In genomic region chr3:17605032-17605431, GRCh38 we compare ENCODE assay signal across 10 cellular contexts.
DNase-seq lines count a peak whose midpoint lies in the region; ATAC-seq, FAIRE-seq and TF ChIP-seq lines count a peak whose summit lies in the region.
"Had no signal": no experiment of that assay in that cellular context is flagged by ENCODE, and none has a peak within 500 bp of the region (broad histone marks: within the 10 kb centered on the region; RNA-seq: fewer than 3 reads in every experiment).

No MANE protein-coding gene starts in this region.

- CTCF ChIA-PET in BJ (lab: Yijun Ruan, JAX), result interaction anchor here (0.6 kb wide), 1 partner anchor 785 kb away, joined by 3 read pairs; no protein-coding TSS in a partner anchor

- H3K27ac ChIP-seq in astrocyte (ENCODE audit: low read depth, low read length), result no peak overlapping the region

- peak overlapping the region; percentile 36 for H3K4me2 ChIP-seq in astrocyte (ENCODE audit: low read length)

- H3K27ac Mint-ChIP-seq in astrocyte (ENCODE audit: unreplicated experiment), result no peak overlapping the region
- H3K27ac Mint-ChIP-seq: activated T-helper 2 cell treated with anti-CD3 and anti-CD28 coated beads, Interferon-gamma antibody, Interleukin-2, Interleukin-4, amounts not matched to agents 10 μg/mL and 5 μg/mL and 100 μg/mL, durations not matched to agents 14 hours and 24 hours and 36 hours had no signal

- TF ChIP-seq CTCF in BJ (IDR thresholded peaks at IDR 0.05; ENCODE audit: insufficient read depth, low read depth, low read length), result no peak
- no peak for TF ChIP-seq CTCF in astrocyte (IDR thresholded peaks at IDR 0.05; ENCODE audit: insufficient read depth, low read depth, low read length)
- no peak for TF ChIP-seq CTCF in kidney epithelial cell (IDR thresholded peaks at IDR 0.05; ENCODE audit: insufficient read depth, low read length, poor library complexity, severe bottlenecking)
- no peak for TF ChIP-seq CTCF in mucosa of descending colon (IDR thresholded peaks at IDR 0.05)

- H3K79me2 ChIP-seq in astrocyte (ENCODE audit: insufficient read depth, low read length), result no peaks in the 10 kb centered on the region

- no peak overlapping the region for H2AFZ ChIP-seq in astrocyte (ENCODE audit: low read depth, low read length)

- H4K20me1 ChIP-seq in astrocyte (ENCODE audit: insufficient read depth, low read length), result peaks cover 11% of the 10 kb centered on the region

- H3K27me3 ChIP-seq in BJ (ENCODE audit: control insufficient read depth, insufficient read depth, low read length) (no peaks in the 10 kb centered on the region), astrocyte (ENCODE audit: insufficient read depth, low read length) (no peaks in the 10 kb centered on the region), kidney epithelial cell (ENCODE audit: control insufficient read depth, insufficient read depth, low read length) (no peaks in the 10 kb centered on the region)

- H3K4me3 Mint-ChIP-seq in astrocyte (ENCODE audit: unreplicated experiment), result no peak overlapping the region

- FAIRE-seq in astrocyte (lab: Jason Lieb, UNC), result peak; percentile 79

- H3K4me1 ChIP-seq in astrocyte (ENCODE audit: insufficient read depth, low read length) (peaks cover 9% of the 10 kb centered on the region), mucosa of descending colon (ENCODE audit: low read depth) (no peaks in the 10 kb centered on the region)

- H3K4me3 ChIP-seq in BJ (ENCODE audit: low read depth, low read length), result no peak overlapping the region
- H3K4me3 ChIP-seq in astrocyte (ENCODE audit: insufficient read depth, low read depth, low read length), result no peak overlapping the region
- no peak overlapping the region for H3K4me3 ChIP-seq in kidney epithelial cell (ENCODE audit: low read depth, low read length)
- H3K4me3 ChIP-seq in mucosa of descending colon, result no peak overlapping the region
- H3K4me3 ChIP-seq: lung had no signal

- ATAC-seq in HG03442 (IDR thresholded peaks at IDR 0.05; ENCODE audit: unreplicated experiment) (peak; percentile 55), mucosa of descending colon (no peak), HG02981 (IDR thresholded peaks at IDR 0.05; ENCODE audit: unreplicated experiment) (no peak)

- H3K9ac ChIP-seq in astrocyte (ENCODE audit: low read length), result no peak overlapping the region

- peaks cover 6% of the 10 kb centered on the region for H3K4me1 Mint-ChIP-seq in astrocyte (ENCODE audit: low read depth, unreplicated experiment)

- H3K9me3 Mint-ChIP-seq in astrocyte (ENCODE audit: unreplicated experiment), result no peaks in the 10 kb centered on the region
- H3K9me3 Mint-ChIP-seq: activated T-helper 2 cell treated with anti-CD3 and anti-CD28 coated beads, Interferon-gamma antibody, Interleukin-2, Interleukin-4, amounts not matched to agents 10 μg/mL and 5 μg/mL and 100 μg/mL, durations not matched to agents 14 hours and 24 hours and 36 hours had no signal

- H3K36me3 ChIP-seq in BJ (ENCODE audit: control insufficient read depth, insufficient read depth, low read length) (no peaks in the 10 kb centered on the region), astrocyte (ENCODE audit: insufficient read depth, low read length) (no peaks in the 10 kb centered on the region), kidney epithelial cell (ENCODE audit: control insufficient read depth, insufficient read depth, low read length) (no peaks in the 10 kb centered on the region), mucosa of descending colon (ENCODE audit: low read depth) (no peaks in the 10 kb centered on the region)

- POLR2A ChIA-PET in BJ (lab: Charles Lee), result no interaction called here

- H3K36me3 Mint-ChIP-seq in astrocyte (ENCODE audit: low read depth, unreplicated experiment), result no peaks in the 10 kb centered on the region

- DNase-seq in BJ (ENCODE audit: low read depth) (peak; percentile 31), astrocyte (ENCODE audit: low read depth) (peak; percentile 88), kidney epithelial cell (ENCODE audit: low read depth) (peak; percentile 81), mucosa of descending colon (no peak), Ammon's horn (ENCODE audit: low spot score) (no peak), OCI-M1 (lab: John Stamatoyannopoulos, UW) (no peak)

- H3K27me3 Mint-ChIP-seq in astrocyte (ENCODE audit: low read depth, unreplicated experiment), result no peaks in the 10 kb centered on the region

- H3K9me3 ChIP-seq in astrocyte (ENCODE audit: insufficient read depth, low read depth, low read length), result no peaks in the 10 kb centered on the region
- H3K9me3 ChIP-seq in mucosa of descending colon, result no peaks in the 10 kb centered on the region

- intact Hi-C loops in mucosa of descending colon (cut with DNase I, micrococcal nuclease), result no loop called here

Comparison
In these comparisons a context has a peak if more than half of its experiments do, and no peak if none do; other contexts are left out.
1. DNase-seq: peak in BJ (single experiment), astrocyte (single experiment) and kidney epithelial cell (single experiment); none in mucosa of descending colon (0 of 3), Ammon's horn (single experiment) and OCI-M1 (single experiment).